Comparison of ENCODE assay signal across 1 cellular context in the genomic region with DNA sequence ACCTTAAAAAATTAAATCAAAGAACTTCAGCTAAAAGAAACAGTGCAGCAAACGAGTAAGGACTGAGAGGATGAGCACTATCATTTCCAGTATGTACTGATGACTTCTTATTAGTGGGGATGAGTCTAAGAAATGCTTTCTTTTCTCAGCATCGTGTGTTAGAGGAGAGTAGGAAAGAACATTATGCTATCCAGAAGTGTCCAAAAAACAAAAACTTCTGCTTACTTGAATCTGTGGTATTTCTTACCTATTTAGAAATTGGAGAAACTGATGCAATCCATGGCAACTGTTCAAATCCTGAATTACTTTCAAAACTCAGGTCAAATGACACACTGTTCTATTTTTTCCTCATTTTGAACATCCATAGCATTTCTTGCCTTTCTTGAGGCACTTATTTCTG.
TF ChIP-seq lines count a peak whose summit lies in the region.

No MANE protein-coding gene starts in this region.

TF ChIP-seq in HCT116, 20 proteins besides CTCF, POLR2A, EP300 and RAD21:
- TF ChIP-seq CEBPB (IDR thresholded peaks at IDR 0.05; ENCODE audit: low read depth) (peak; percentile 44; the same call in 1 of the 2 replicates), POLR2AphosphoS5 (IDR thresholded peaks at IDR 0.05; ENCODE audit: low read depth, low read length) (no peak)
